Comparison of ENCODE assay signal across 1 cellular context in genomic region chr14:88789573-88789972, GRCh38. TPM values are rescaled to one million over a fixed set of nuclear protein-coding genes. Genes with fewer than 3 reads are reported as not detected.
"Had no signal": no experiment of that assay in that cellular context is flagged by ENCODE, and none has a peak within 500 bp of the region (broad histone marks: within the 10 kb centered on the region; RNA-seq: fewer than 3 reads in every experiment).

No MANE protein-coding gene starts in this region.

RNA-seq across cellular contexts. Expression of gene EML5, which starts 3.2 kb away (rescaled TPM):
- total RNA-seq: SJSA1 had no signal
